ENCODE assay signal across 16 cellular contexts in genomic region chrX:39905946-39906345, GRCh38.
A peak's percentile ranks its signal among the peaks of the same experiment; 100 is the strongest.
DNase-seq lines count a peak whose midpoint lies in the region; ATAC-seq and TF ChIP-seq lines count a peak whose summit lies in the region.
"Had no signal": no experiment of that assay in that cellular context is flagged by ENCODE, and none has a peak within 500 bp of the region (broad histone marks: within the 10 kb centered on the region; RNA-seq: fewer than 3 reads in every experiment).

No MANE protein-coding gene starts in this region.

- DNase-seq in CD1c-positive myeloid dendritic cell (ENCODE audit: extremely low spot score) (peak; percentile 41), SJCRH30 (peak in 1 of 2 experiments; percentile 15), left cardiac atrium (no peak)
- no peak for DNase-seq in stimulated activated CD4-positive, alpha-beta T cell treated with anti-CD3 and anti-CD28 coated beads, Interleukin-4, amount 100 ng/mL, for 4 hours
- DNase-seq: activated CD8-positive, alpha-beta memory T cell treated with anti-CD3 and anti-CD28 coated beads, Interleukin-2, amount 50 U/mL, for 48 hours; activated effector memory CD4-positive, alpha-beta T cell treated with Interleukin-2 at 50 U/mL for 16 hours; Caco-2; gastrocnemius medialis; Karpas-422; NCI-H1105; NCI-H774; stimulated activated CD4-positive, alpha-beta T cell treated with anti-CD3 and anti-CD28 coated beads, Interleukin-4, amount 100 ng/mL, for 24 hours had no signal

- H3K36me3 ChIP-seq in SJCRH30 (no peaks in the 10 kb centered on the region), liver (ENCODE audit: control insufficient read depth in 4 of 4, insufficient read depth in 3 of 4, low read depth in 1 of 4, low read length in 3 of 4) (no peaks in the 10 kb centered on the region), skeletal muscle satellite cell (ENCODE audit: insufficient read depth, low read length) (no peaks in the 10 kb centered on the region)
- H3K36me3 ChIP-seq: gastrocnemius medialis had no signal

- ATAC-seq in left cardiac atrium = no peak
- no peak for ATAC-seq in HG03520 (IDR thresholded peaks at IDR 0.05; ENCODE audit: unreplicated experiment)
- ATAC-seq: gastrocnemius medialis had no signal

- no peaks in the 10 kb centered on the region for H3K27me3 ChIP-seq in SJCRH30
- no peaks in the 10 kb centered on the region for H3K27me3 ChIP-seq in liver (ENCODE audit: control insufficient read depth in 4 of 4, insufficient read depth in 4 of 4, low read length in 3 of 4)
- no peaks in the 10 kb centered on the region for H3K27me3 ChIP-seq in skeletal muscle satellite cell (ENCODE audit: control insufficient read depth, insufficient read depth, low read length)
- H3K27me3 ChIP-seq: gastrocnemius medialis had no signal

- peak overlapping the region; percentile 56 for H3K4me2 ChIP-seq in skeletal muscle satellite cell (ENCODE audit: low read length)

- 65% methylated on average over 11 of the region's 11 CpGs for WGBS in liver

- H3K9ac ChIP-seq in liver (ENCODE audit: low read depth in 1 of 2, low read length in 2 of 2) (no peak overlapping the region), skeletal muscle satellite cell (ENCODE audit: low read depth, low read length) (peak overlapping the region; percentile 78)

- no peak for TF ChIP-seq RAD21 in liver (IDR thresholded peaks at IDR 0.05)

- intact Hi-C loops in left cardiac atrium (cut with DNase I) = loop anchor here in 1 of 2 donors (10.0 kb wide), 1 partner anchor 81 kb away; no protein-coding TSS in a partner anchor

- TF ChIP-seq CTCF in liver (IDR thresholded peaks at IDR 0.05; ENCODE audit: low read depth, low read length, missing input control) = no peak

- peaks cover 39% of the 10 kb centered on the region for H3K4me1 ChIP-seq in SJCRH30
- peaks cover 4 to 28% (median 12%) of the 10 kb centered on the region in 4 donors for H3K4me1 ChIP-seq in liver (ENCODE audit: control insufficient read depth in 4 of 4, insufficient read depth in 4 of 4, low read length in 3 of 4)
- peaks cover 76% of the 10 kb centered on the region for H3K4me1 ChIP-seq in skeletal muscle satellite cell (ENCODE audit: control insufficient read depth, insufficient read depth, low read length)

- H3K4me3 ChIP-seq in SJCRH30 (peak overlapping the region; percentile 40), liver (ENCODE audit: low read depth in 1 of 3, low read length in 3 of 3) (no peak overlapping the region), skeletal muscle satellite cell (ENCODE audit: low read length) (peak overlapping the region; percentile 18)
- H3K4me3 ChIP-seq: gastrocnemius medialis, lung had no signal

- H3K27ac ChIP-seq in SJCRH30 (peak overlapping the region; percentile 70), liver (ENCODE audit: low read depth in 1 of 2, low read length in 2 of 2) (peak overlapping the region; percentile 42 to 53)
- H3K27ac ChIP-seq: gastrocnemius medialis had no signal

- H3K9me3 ChIP-seq in SJCRH30 (replicated peaks) = no peaks in the 10 kb centered on the region
- no peaks in the 10 kb centered on the region for H3K9me3 ChIP-seq in liver (ENCODE audit: control insufficient read depth in 4 of 4, low read length in 3 of 4)
- H3K9me3 ChIP-seq in skeletal muscle satellite cell (replicated peaks; ENCODE audit: low read length) = no peaks in the 10 kb centered on the region
- H3K9me3 ChIP-seq: Caco-2, gastrocnemius medialis had no signal

TF ChIP-seq in liver, 16 proteins besides CTCF, POLR2A, EP300 and RAD21:
- TF ChIP-seq HNF4A (conservative IDR thresholded peaks at IDR 0.05) (no peak), ZBTB33 (IDR thresholded peaks at IDR 0.05) (no peak), HNF4G (IDR thresholded peaks at IDR 0.05) (no peak), SP1 (IDR thresholded peaks at IDR 0.05) (no peak)

Comparison
In these comparisons a context has a peak if more than half of its experiments do, and no peak if none do; other contexts are left out.
1. H3K4me3 ChIP-seq: peak in SJCRH30 (single experiment) and skeletal muscle satellite cell (single experiment); none in liver (0 of 3).